Comparison of ENCODE assay signal across 14 cellular contexts in the genomic region with DNA sequence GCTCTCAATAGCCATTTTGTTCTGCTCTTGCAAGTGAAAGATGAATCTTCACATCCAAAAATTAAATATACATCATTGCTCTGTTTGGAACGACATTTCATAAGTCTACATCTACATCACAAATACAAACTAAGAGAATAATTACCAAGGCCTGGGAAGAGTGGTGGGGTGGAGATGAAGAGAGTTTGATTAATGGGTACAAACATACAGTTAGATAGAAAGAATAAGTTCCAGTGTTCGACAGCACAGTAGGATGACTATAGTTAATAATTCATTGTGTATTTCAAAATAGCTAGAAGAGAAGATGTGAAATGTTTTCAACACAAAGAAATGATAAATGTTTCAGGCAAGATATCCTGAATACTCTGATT. TPM values are rescaled to one million over a fixed set of nuclear protein-coding genes. Genes with fewer than 3 reads are reported as not detected.
DNase-seq lines count a peak whose midpoint lies in the region; ATAC-seq and TF ChIP-seq lines count a peak whose summit lies in the region.
"Had no signal": no experiment of that assay in that cellular context is flagged by ENCODE, and none has a peak within 500 bp of the region (broad histone marks: within the 10 kb centered on the region; RNA-seq: fewer than 3 reads in every experiment).

No MANE protein-coding gene starts in this region.

- no peak overlapping the region for H2AFZ ChIP-seq in PC-3 (ENCODE audit: low read length)

- CTCF ChIA-PET in Calu3 (lab: Charles Lee) (no interaction called here), PC-3 (lab: Charles Lee) (no interaction called here), MCF 10A (lab: Yijun Ruan, JAX) (no interaction called here)

- H3K27me3 Mint-ChIP-seq in Calu3 (ENCODE audit: unreplicated experiment): no peaks in the 10 kb centered on the region
- H3K27me3 Mint-ChIP-seq in MCF 10A (ENCODE audit: insufficient read depth, unreplicated experiment): no peaks in the 10 kb centered on the region

- H4K20me1 ChIP-seq in PC-3 (ENCODE audit: low read length): no peaks in the 10 kb centered on the region

- H3K79me2 ChIP-seq in PC-3 (ENCODE audit: low read length): no peaks in the 10 kb centered on the region

- BruUV-seq in Calu3 (replicated peaks; lab: Mats Ljungman, UMichigan) (no TSS peak), PC-3 (replicated peaks; lab: Mats Ljungman, UMichigan) (no TSS peak), MCF 10A (replicated peaks; lab: Mats Ljungman, UMichigan) (no TSS peak)

- no peak for TF ChIP-seq EP300 in gastroesophageal sphincter (IDR thresholded peaks at IDR 0.05)

- H3K4me1 ChIP-seq in PC-3 (ENCODE audit: insufficient read depth, low read length) (peaks cover 20% of the 10 kb centered on the region), gastroesophageal sphincter (peaks cover 0 to 3% (median 0%) of the 10 kb centered on the region in 3 donors), skeletal muscle tissue (ENCODE audit: control insufficient read depth in 3 of 3, insufficient read depth in 3 of 3, low read length in 3 of 3) (peaks cover 0 to 4% (median 0%) of the 10 kb centered on the region in 3 donors), HAP-1 (no peaks in the 10 kb centered on the region)

- intact Hi-C loops in Calu3 (cut with micrococcal nuclease; ENCODE audit: unreplicated experiment): loop anchor here (2.0 kb wide), 1 partner anchor 37 kb away; a partner anchor contains a TSS
- intact Hi-C loops in PC-3 (cut with micrococcal nuclease): loop anchor here (10.0 kb wide), 1 partner anchor 191 kb away; no protein-coding TSS in a partner anchor
- intact Hi-C loops in MCF 10A (cut with micrococcal nuclease): no loop called here

- no peaks in the 10 kb centered on the region for H3K9me3 Mint-ChIP-seq in Calu3 (ENCODE audit: low read depth, unreplicated experiment)
- no peaks in the 10 kb centered on the region for H3K9me3 Mint-ChIP-seq in MCF 10A (ENCODE audit: unreplicated experiment)

- H3K4me2 ChIP-seq in PC-3 (ENCODE audit: low read length): peak overlapping the region; percentile 66; the same call in 1 of the 2 replicates

- H3F3A ChIP-seq in PC-3 (ENCODE audit: low read length, unreplicated experiment): no peaks in the 10 kb centered on the region

- no peak overlapping the region for H3K4me3 Mint-ChIP-seq in Calu3 (ENCODE audit: low read depth, unreplicated experiment)
- no peak overlapping the region for H3K4me3 Mint-ChIP-seq in MCF 10A (ENCODE audit: unreplicated experiment)
- H3K4me3 Mint-ChIP-seq: CD4-positive, alpha-beta T cell had no signal

- H3K27ac ChIP-seq in PC-3 (ENCODE audit: low read length): peak overlapping the region; percentile 31
- peak overlapping the region in 3 of 4 donors; percentile 35 to 62 (median 44) for H3K27ac ChIP-seq in gastroesophageal sphincter
- H3K27ac ChIP-seq in skeletal muscle tissue (ENCODE audit: low read depth, low read length): peak overlapping the region; percentile 23

- no peaks in the 10 kb centered on the region for H3K9me2 ChIP-seq in PC-3 (replicated peaks; ENCODE audit: low read length)

- no peak for ATAC-seq in PC-3
- no peak for ATAC-seq in gastroesophageal sphincter
- no peak for ATAC-seq in HG02678 (IDR thresholded peaks at IDR 0.05; ENCODE audit: unreplicated experiment)
- ATAC-seq: K562 had no signal

- TF ChIP-seq POLR2A in gastroesophageal sphincter (IDR thresholded peaks at IDR 0.05): no peak

- H3K9ac ChIP-seq in PC-3 (ENCODE audit: low read length) (no peak overlapping the region), skeletal muscle tissue (ENCODE audit: low read depth in 1 of 3, low read length in 3 of 3) (no peak overlapping the region)

- H3K4me3 ChIP-seq in PC-3 (ENCODE audit: low read length) (no peak overlapping the region), gastroesophageal sphincter (no peak overlapping the region), skeletal muscle tissue (ENCODE audit: low read length in 3 of 3) (no peak overlapping the region), HAP-1 (no peak overlapping the region)
- H3K4me3 ChIP-seq: K562 had no signal

- H3K9me3 ChIP-seq in PC-3 (ENCODE audit: low read length) (no peaks in the 10 kb centered on the region), gastroesophageal sphincter (no peaks in the 10 kb centered on the region), skeletal muscle tissue (ENCODE audit: control insufficient read depth in 3 of 3, low read length in 3 of 3) (no peaks in the 10 kb centered on the region), HAP-1 (no peaks in the 10 kb centered on the region)

- POLR2A ChIA-PET in PC-3 (lab: Charles Lee; ENCODE audit: unreplicated experiment) (no interaction called here), MCF 10A (lab: Yijun Ruan, JAX) (no interaction called here)

- peak overlapping the region; percentile 25 for H3K27ac Mint-ChIP-seq in Calu3 (ENCODE audit: unreplicated experiment)
- H3K27ac Mint-ChIP-seq in MCF 10A (ENCODE audit: low read depth, unreplicated experiment): no peak overlapping the region
- H3K27ac Mint-ChIP-seq: CD4-positive, alpha-beta T cell had no signal

- TF ChIP-seq CTCF in Calu3 (IDR thresholded peaks at IDR 0.05; ENCODE audit: unreplicated experiment) (no peak), PC-3 (conservative IDR thresholded peaks at IDR 0.05; ENCODE audit: low read depth, low read length) (no peak), gastroesophageal sphincter (IDR thresholded peaks at IDR 0.05) (no peak), MCF 10A (IDR thresholded peaks at IDR 0.05; ENCODE audit: unreplicated experiment) (no peak)

- in situ Hi-C loops in HAP-1 (cut with MboI; ENCODE audit: low sequenced_read_pairs): no loop called here

- H3K4me1 Mint-ChIP-seq in Calu3 (ENCODE audit: low read depth, unreplicated experiment) (peaks cover 12% of the 10 kb centered on the region), MCF 10A (ENCODE audit: insufficient read depth, unreplicated experiment) (no peaks in the 10 kb centered on the region)

- 70 to 71% methylated on average over 1 to 2 of the region's 2 CpGs for WGBS in gastroesophageal sphincter (ENCODE audit: low coverage in 1 of 2), 2 donors

- DNase-seq in Calu3: no peak
- DNase-seq in PC-3: no peak
- DNase-seq in MCF 10A (ENCODE audit: unreplicated experiment): no peak
- no peak for DNase-seq in HAP-1 (ENCODE audit: low spot score in 2 of 2)
- DNase-seq: AML-193; C1 segment of cervical spinal cord; CD4-positive, alpha-beta T cell; DMS79 treated with DMSO at 0.1 percent for 48 hours; GF-D8; Karpas-422 had no signal

- H3K36me3 ChIP-seq in PC-3 (ENCODE audit: low read depth, low read length) (no peaks in the 10 kb centered on the region), gastroesophageal sphincter (no peaks in the 10 kb centered on the region), skeletal muscle tissue (ENCODE audit: control insufficient read depth in 3 of 3, insufficient read depth in 3 of 3, low read length in 3 of 3) (no peaks in the 10 kb centered on the region), HAP-1 (replicated peaks) (no peaks in the 10 kb centered on the region)

- no peaks in the 10 kb centered on the region for H3K36me3 Mint-ChIP-seq in Calu3 (ENCODE audit: insufficient read depth, unreplicated experiment)
- no peaks in the 10 kb centered on the region for H3K36me3 Mint-ChIP-seq in MCF 10A (ENCODE audit: insufficient read depth, unreplicated experiment)

- H3K27me3 ChIP-seq in PC-3 (ENCODE audit: low read length): no peaks in the 10 kb centered on the region
- no peaks in the 10 kb centered on the region for H3K27me3 ChIP-seq in gastroesophageal sphincter
- H3K27me3 ChIP-seq in skeletal muscle tissue (ENCODE audit: control insufficient read depth in 3 of 3, insufficient read depth in 3 of 3, low read length in 3 of 3): no peaks in the 10 kb centered on the region
- no peaks in the 10 kb centered on the region for H3K27me3 ChIP-seq in HAP-1 (ENCODE audit: low read depth)

RNA-seq across cellular contexts. Expression of a gene that starts 38.0 kb away (rescaled TPM):
- total RNA-seq in Calu3 (2022) (14.6 and 15.7 TPM in 2 replicates), PC-3 (2014; rRNA removed) (8.2 and 11.6 TPM in 2 replicates), gastroesophageal sphincter (10 to 100 TPM; 28.5 to 66.5 (median 59.0) TPM), skeletal muscle tissue (47.5 TPM), MCF 10A (2022) (12.3 and 14.3 TPM in 2 replicates)
- total RNA-seq: CD4-positive, alpha-beta T cell; K562 had no signal
